ENCODE assay signal across 8 cellular contexts in genomic region chr5:66143473-66144073, GRCh38. TPM values are rescaled to one million over a fixed set of nuclear protein-coding genes. Genes with fewer than 3 reads are reported as not detected.
DNase-seq lines count a peak whose midpoint lies in the region; ATAC-seq lines count a peak whose summit lies in the region.

No MANE protein-coding gene starts in this region.

- H3K4me3 Mint-ChIP-seq in activated CD4-positive, alpha-beta T cell treated with anti-CD3 and anti-CD28 coated beads for 36 hours, result peak overlapping the region; percentile 96
- H3K4me3 Mint-ChIP-seq in T-helper 2 cell treated with Interferon-gamma antibody and Interleukin-4, amounts not matched to agents 5 μg/mL and 100 μg/mL, for 36 hours, result peak overlapping the region; percentile 96

- POLR2A ChIA-PET in activated CD4-positive, alpha-beta T cell treated with anti-CD3 and anti-CD28 coated beads for 36 hours (lab: Charles Lee), result interaction anchor here (0.6 to 1.2 kb wide), 3 partner anchors 13 to 518 kb away, joined by 3 to 4 read pairs (median 4); no protein-coding TSS in a partner anchor

- CTCF ChIA-PET in activated CD4-positive, alpha-beta T cell treated with anti-CD3 and anti-CD28 coated beads for 36 hours (lab: Charles Lee), result interaction anchor here (0.6 to 1.3 kb wide), 3 partner anchors 25 to 328 kb away, joined by 3 to 4 read pairs (median 3); no protein-coding TSS in a partner anchor

- H3K27ac Mint-ChIP-seq in activated CD4-positive, alpha-beta T cell treated with anti-CD3 and anti-CD28 coated beads for 36 hours, result peak overlapping the region; percentile 99
- H3K27ac Mint-ChIP-seq in T-helper 2 cell treated with Interferon-gamma antibody and Interleukin-4, amounts not matched to agents 5 μg/mL and 100 μg/mL, for 36 hours, result peak overlapping the region; percentile 99

- DNase-seq in activated CD4-positive, alpha-beta T cell treated with anti-CD3 and anti-CD28 coated beads for 36 hours, result no peak
- DNase-seq in activated CD4-positive, alpha-beta T cell treated with anti-CD3 and anti-CD28 coated beads for 1 hour, result no peak
- DNase-seq in T-helper 2 cell treated with Interferon-gamma antibody and Interleukin-4, amounts not matched to agents 5 μg/mL and 100 μg/mL, for 36 hours (ENCODE audit: low spot score), result no peak
- DNase-seq in Right ventricle myocardium superior (no peak), renal cortical epithelial cell (ENCODE audit: low read depth) (peak; percentile 7), putamen (ENCODE audit: low spot score) (no peak), NCI-H1048 (lab: John Stamatoyannopoulos, UW) (no peak)

- H3K9me3 Mint-ChIP-seq in activated CD4-positive, alpha-beta T cell treated with anti-CD3 and anti-CD28 coated beads for 36 hours (ENCODE audit: low read depth), result no peaks in the 10 kb centered on the region
- H3K9me3 Mint-ChIP-seq in T-helper 2 cell treated with Interferon-gamma antibody and Interleukin-4, amounts not matched to agents 5 μg/mL and 100 μg/mL, for 36 hours, result no peaks in the 10 kb centered on the region

- peaks cover 12% of the 10 kb centered on the region for H3K36me3 Mint-ChIP-seq in activated CD4-positive, alpha-beta T cell treated with anti-CD3 and anti-CD28 coated beads for 36 hours (ENCODE audit: low read depth)
- H3K36me3 Mint-ChIP-seq in T-helper 2 cell treated with Interferon-gamma antibody and Interleukin-4, amounts not matched to agents 5 μg/mL and 100 μg/mL, for 36 hours (ENCODE audit: low read depth), result peaks cover 12% of the 10 kb centered on the region

- H3K4me1 Mint-ChIP-seq in activated CD4-positive, alpha-beta T cell treated with anti-CD3 and anti-CD28 coated beads for 36 hours, result peaks cover 45% of the 10 kb centered on the region
- peaks cover 30% of the 10 kb centered on the region for H3K4me1 Mint-ChIP-seq in T-helper 2 cell treated with Interferon-gamma antibody and Interleukin-4, amounts not matched to agents 5 μg/mL and 100 μg/mL, for 36 hours (ENCODE audit: low read depth)

- no peaks in the 10 kb centered on the region for H3K27me3 Mint-ChIP-seq in activated CD4-positive, alpha-beta T cell treated with anti-CD3 and anti-CD28 coated beads for 36 hours
- H3K27me3 Mint-ChIP-seq in T-helper 2 cell treated with Interferon-gamma antibody and Interleukin-4, amounts not matched to agents 5 μg/mL and 100 μg/mL, for 36 hours (ENCODE audit: low read depth), result no peaks in the 10 kb centered on the region

- no peak for ATAC-seq in activated CD4-positive, alpha-beta T cell treated with anti-CD3 and anti-CD28 coated beads for 36 hours
- ATAC-seq in HG03025 (IDR thresholded peaks at IDR 0.05; ENCODE audit: low FRiP score, unreplicated experiment) (peak; percentile 29), Right ventricle myocardium superior (ENCODE audit: poor library complexity) (peak; percentile 52)

- intact Hi-C loops in activated CD4-positive, alpha-beta T cell treated with anti-CD3 and anti-CD28 coated beads for 36 hours (cut with DNase I, micrococcal nuclease), result loop anchor here (1.0 to 10.0 kb wide), 13 partner anchors 26 to 1376 kb away; partner anchors contain the start of genes CENPK (in 2 of the 2), PPWD1 (in 2 of the 2), TRIM23 (in 2 of the 2) and CWC27 (in 1 of the 2)
- intact Hi-C loops in Right ventricle myocardium superior (cut with DNase I), result loop anchor here (10.0 kb wide), 1 partner anchor 219 kb away; the partner anchor contains the start of gene ERBIN

RNA-seq across cellular contexts. Expression of gene SREK1, which starts 0.5 kb away (rescaled TPM):
- 10 to 100 TPM; 56.1 to 61.3 TPM for total RNA-seq in activated CD4-positive, alpha-beta T cell treated with anti-CD3 and anti-CD28 coated beads for 36 hours
- total RNA-seq in Right ventricle myocardium superior, result 27.0 TPM
- 26.7 and 80.5 TPM in 2 replicates for total RNA-seq in renal cortical epithelial cell
